Comparison of ENCODE assay signal across 10 cellular contexts in genomic region chr3:152836269-152836668, GRCh38. TPM values are rescaled to one million over a fixed set of nuclear protein-coding genes. Genes with fewer than 3 reads are reported as not detected.
A peak's percentile ranks its signal among the peaks of the same experiment; 100 is the strongest.
DNase-seq lines count a peak whose midpoint lies in the region; ATAC-seq, FAIRE-seq and TF ChIP-seq lines count a peak whose summit lies in the region.
"Had no signal": no experiment of that assay in that cellular context is flagged by ENCODE, and none has a peak within 500 bp of the region (broad histone marks: within the 10 kb centered on the region; RNA-seq: fewer than 3 reads in every experiment).

No MANE protein-coding gene starts in this region.

- H3K27ac ChIP-seq in right lobe of liver (no peak overlapping the region), HepG2 (ENCODE audit: extremely low read length, insufficient read depth, low read length) (no peak overlapping the region), coronary artery (no peak overlapping the region), uterus (peak overlapping the region; percentile 80 to 88)
- no peak overlapping the region for H3K27ac ChIP-seq in naive thymus-derived CD4-positive, alpha-beta T cell (ENCODE audit: low read depth, low read length)

- no peaks in the 10 kb centered on the region for H3K9me3 Mint-ChIP-seq in naive thymus-derived CD4-positive, alpha-beta T cell

- WGBS in right lobe of liver (ENCODE audit: insufficient coverage, low coverage, low lambda C conversion rate, missing lambda C conversion rate): 56% methylated on average over 9 of the region's 14 CpGs
- WGBS in HepG2 (ENCODE audit: low lambda C conversion rate): 14% methylated on average over 12 of the region's 14 CpGs

- POLR2A ChIA-PET in HepG2 (lab: Yijun Ruan, JAX): no interaction called here
- POLR2A ChIA-PET in naive thymus-derived CD4-positive, alpha-beta T cell (lab: Charles Lee): no interaction called here

- H3K27me3 Mint-ChIP-seq in naive thymus-derived CD4-positive, alpha-beta T cell: peaks cover 26 to 58% (median 48%) of the 10 kb centered on the region in 5 donors

- H3K36me3 ChIP-seq in right lobe of liver: no peaks in the 10 kb centered on the region
- no peaks in the 10 kb centered on the region for H3K36me3 ChIP-seq in HepG2 (replicated peaks in 1 of 2; ENCODE audit: control insufficient read depth in 1 of 2, insufficient read depth in 2 of 2, low read length in 2 of 2)
- no peaks in the 10 kb centered on the region for H3K36me3 ChIP-seq in naive thymus-derived CD4-positive, alpha-beta T cell (ENCODE audit: control insufficient read depth in 2 of 3, insufficient read depth in 3 of 3, low read length in 3 of 3)
- H3K36me3 ChIP-seq in uterus: no peaks in the 10 kb centered on the region

- H3K4me1 ChIP-seq in right lobe of liver: peaks cover 0 to 10% (median 0%) of the 10 kb centered on the region in 4 donors
- no peaks in the 10 kb centered on the region for H3K4me1 ChIP-seq in HepG2 (ENCODE audit: insufficient read depth, low read length)
- H3K4me1 ChIP-seq in naive thymus-derived CD4-positive, alpha-beta T cell (ENCODE audit: control insufficient read depth in 2 of 2, insufficient read depth in 2 of 2, low read length in 2 of 2): no peaks in the 10 kb centered on the region
- H3K4me1 ChIP-seq in uterus: no peaks in the 10 kb centered on the region

- TF ChIP-seq POLR2A in right lobe of liver (IDR thresholded peaks at IDR 0.05) (no peak), HepG2 (IDR thresholded peaks at IDR 0.05; ENCODE audit: insufficient read depth in 1 of 2, low read depth in 2 of 2, low read length in 2 of 2) (no peak), uterus (IDR thresholded peaks at IDR 0.05) (no peak)

- TF ChIP-seq CTCF in right lobe of liver (IDR thresholded peaks at IDR 0.05): no peak
- no peak for TF ChIP-seq CTCF in HepG2 (CRISPR knock-in tag; IDR thresholded peaks at IDR 0.05)
- TF ChIP-seq CTCF in coronary artery (IDR thresholded peaks at IDR 0.05): no peak
- no peak for TF ChIP-seq CTCF in uterus (IDR thresholded peaks at IDR 0.05)

- H3K27ac Mint-ChIP-seq in naive thymus-derived CD4-positive, alpha-beta T cell: no peak overlapping the region

- H3K4me3 Mint-ChIP-seq in naive thymus-derived CD4-positive, alpha-beta T cell: peak overlapping the region; percentile 71 to 89 (median 82)

- H3K36me3 Mint-ChIP-seq in naive thymus-derived CD4-positive, alpha-beta T cell: peaks cover 0 to 8% (median 0%) of the 10 kb centered on the region in 5 donors

- in situ Hi-C loops in HepG2 (cut with HindIII; ENCODE audit: extremely low pct_ligation_motif_present, low pct_unique_long_range_greater_than_20kb): no loop called here

- no peak for FAIRE-seq in HepG2 (lab: Jason Lieb, UNC)

- intact Hi-C loops in right lobe of liver (cut with DNase I): no loop called here
- intact Hi-C loops in HepG2 (cut with micrococcal nuclease; ENCODE audit: unreplicated experiment): no loop called here
- intact Hi-C loops in naive thymus-derived CD4-positive, alpha-beta T cell (cut with micrococcal nuclease): no loop called here
- intact Hi-C loops in uterus (cut with DNase I; ENCODE audit: low total_unique reads): no loop called here

- no peak overlapping the region for H3K9ac ChIP-seq in HepG2 (ENCODE audit: insufficient read depth, low read depth, low read length)

- H3K4me3 ChIP-seq in right lobe of liver: peak overlapping the region; percentile 53 to 64 (median 63)
- H3K4me3 ChIP-seq in HepG2 (replicated peaks in 1 of 3; ENCODE audit: insufficient read depth in 1 of 3, low read depth in 2 of 3, low read length in 3 of 3): no peak overlapping the region
- H3K4me3 ChIP-seq in coronary artery: peak overlapping the region; percentile 85
- no peak overlapping the region for H3K4me3 ChIP-seq in naive thymus-derived CD4-positive, alpha-beta T cell (ENCODE audit: low read length)
- peak overlapping the region; percentile 63 to 94 for H3K4me3 ChIP-seq in uterus

- TF ChIP-seq EP300 in HepG2 (IDR thresholded peaks at IDR 0.05; ENCODE audit: low read depth in 2 of 2, low read length in 2 of 2): no peak
- TF ChIP-seq EP300 in HepG2 (CRISPR knock-in tag; IDR thresholded peaks at IDR 0.05; ENCODE audit: borderline replicate concordance): no peak

- no peak for TF ChIP-seq RAD21 in HepG2 (CRISPR knock-in tag; IDR thresholded peaks at IDR 0.05)

- BruUV-seq in HepG2 (replicated peaks; lab: Mats Ljungman, UMichigan): no TSS peak

- H2AFZ ChIP-seq in HepG2 (ENCODE audit: low read length): no peak overlapping the region

- CTCF ChIA-PET in HepG2 (lab: Yijun Ruan, JAX; ENCODE audit: low intra/inter-chr PET ratio, low total read pairs): no interaction called here
- CTCF ChIA-PET in naive thymus-derived CD4-positive, alpha-beta T cell (lab: Charles Lee): no interaction called here

- DNase-seq in right lobe of liver (no peak), HepG2 (ENCODE audit: low spot score) (no peak), coronary artery (ENCODE audit: low spot score) (no peak), uterus (no peak), NCI-H226 (no peak), foreskin melanocyte (no peak)
- no peak for DNase-seq in naive thymus-derived CD4-positive, alpha-beta T cell
- no peak for DNase-seq in activated CD4-positive, alpha-beta T cell treated with anti-CD3 and anti-CD28 coated beads for 4 hours
- DNase-seq: activated CD4-positive, CD25-positive, alpha-beta regulatory T cell; NCI-H2081 treated with DMSO at 0.1 percent for 48 hours had no signal

- no peaks in the 10 kb centered on the region for H3K79me2 ChIP-seq in HepG2 (ENCODE audit: insufficient read depth, low read length)

- peaks cover 6 to 24% (median 16%) of the 10 kb centered on the region in 7 donors for H3K4me1 Mint-ChIP-seq in naive thymus-derived CD4-positive, alpha-beta T cell

- peaks cover 0 to 7% of the 10 kb centered on the region in 2 donors for H3K27me3 ChIP-seq in right lobe of liver
- no peaks in the 10 kb centered on the region for H3K27me3 ChIP-seq in HepG2 (ENCODE audit: control insufficient read depth in 1 of 2, insufficient read depth in 2 of 2, low read length in 2 of 2)
- peaks cover 0 to 3% of the 10 kb centered on the region in 2 donors for H3K27me3 ChIP-seq in naive thymus-derived CD4-positive, alpha-beta T cell (ENCODE audit: control insufficient read depth in 2 of 2, insufficient read depth in 2 of 2, low read length in 2 of 2)
- no peaks in the 10 kb centered on the region for H3K27me3 ChIP-seq in uterus

- H3K9me3 ChIP-seq in right lobe of liver (no peaks in the 10 kb centered on the region), HepG2 (ENCODE audit: low read length) (no peaks in the 10 kb centered on the region), uterus (no peaks in the 10 kb centered on the region)
- H3K9me3 ChIP-seq in naive thymus-derived CD4-positive, alpha-beta T cell (ENCODE audit: control insufficient read depth in 2 of 3, low read length in 3 of 3): no peaks in the 10 kb centered on the region

- H4K20me1 ChIP-seq in HepG2 (ENCODE audit: insufficient read depth, low read length): no peaks in the 10 kb centered on the region

- no peak for ATAC-seq in right lobe of liver
- no peak for ATAC-seq in HepG2
- no peak for ATAC-seq in naive thymus-derived CD4-positive, alpha-beta T cell

- H3K4me2 ChIP-seq in HepG2 (ENCODE audit: low read depth, low read length): no peak overlapping the region

TF ChIP-seq in HepG2, 621 proteins besides CTCF, POLR2A, EP300 and RAD21 (continues in another document):
- TF ChIP-seq ZFP36L1 (CRISPR knock-in tag; IDR thresholded peaks at IDR 0.05) (no peak), ZFP90 (CRISPR knock-in tag; IDR thresholded peaks at IDR 0.05; ENCODE audit: borderline replicate concordance) (no peak), PBX3 (CRISPR knock-in tag; IDR thresholded peaks at IDR 0.05; ENCODE audit: borderline replicate concordance) (no peak), HNRNPK (IDR thresholded peaks at IDR 0.05; ENCODE audit: low read depth, low read length, poor library complexity, severe bottlenecking) (no peak), ZBTB1 (CRISPR knock-in tag; IDR thresholded peaks at IDR 0.05; ENCODE audit: borderline replicate concordance) (no peak)

RNA-seq across cellular contexts. Expression of gene P2RY1, which starts 1.3 kb away (rescaled TPM):
- total RNA-seq in right lobe of liver (1 to 10 TPM in 4 of 6 experiments, under 1 TPM in 2; 0.84 to 1.7 (median 1.3) TPM), HepG2 (2016; rRNA removed; fragmentation: Illumina TruSeq; extraction: Trizol) (not detected in 2 replicates), uterus (10 to 100 TPM in 2 of 4 donors, 1 to 10 TPM in 2; 4.9 to 30.7 (median 13.8) TPM)
- total RNA-seq in HepG2 (2016; cell fraction: cytosol; rRNA removed; fragmentation: Illumina TruSeq; extraction: Trizol; ENCODE audit: low read depth): not detected in 2 replicates
- not detected in 2 replicates for total RNA-seq in HepG2 (2016; cell fraction: insoluble cytoplasmic fraction; rRNA removed; fragmentation: Illumina TruSeq; extraction: Trizol)
- not detected in 2 replicates for total RNA-seq in HepG2 (2016; cell fraction: membrane; rRNA removed; fragmentation: Illumina TruSeq; extraction: Trizol)
- total RNA-seq in HepG2 (2016; cell fraction: nucleus; rRNA removed; fragmentation: Illumina TruSeq; extraction: Trizol): not detected in 2 replicates
- polyA plus RNA-seq in HepG2 (2011; rRNA removed): not detected in 2 replicates
- polyA plus RNA-seq in HepG2 (2011; cell fraction: cytosol; rRNA removed): not detected in 2 replicates
- polyA plus RNA-seq in HepG2 (2011; cell fraction: nucleus; rRNA removed): not detected in 2 replicates
- polyA plus RNA-seq in HepG2 (2012): not detected in 2 replicates
- not detected in 2 replicates for polyA plus RNA-seq in HepG2 (2016; cell fraction: cytosol; fragmentation: Illumina TruSeq; extraction: Trizol; ENCODE audit: low read depth)
- polyA plus RNA-seq in HepG2 (2016; cell fraction: insoluble cytoplasmic fraction; fragmentation: Illumina TruSeq; extraction: Trizol; ENCODE audit: low read depth): not detected in 2 replicates
- polyA plus RNA-seq in HepG2 (2016; cell fraction: membrane; fragmentation: Illumina TruSeq; extraction: Trizol; ENCODE audit: low read depth): not detected in 2 replicates
- polyA plus RNA-seq in HepG2 (2016; cell fraction: nucleus; fragmentation: Illumina TruSeq; extraction: Trizol; ENCODE audit: insufficient read depth, low read depth): not detected in 2 replicates
- polyA minus RNA-seq in HepG2 (2011; rRNA and poly(A)+ RNA removed; ENCODE audit: low replicate concordance): 0.05 TPM in 1 of 2 replicates, not detected in the other
- polyA minus RNA-seq in HepG2 (2011; cell fraction: cytosol; rRNA and poly(A)+ RNA removed): not detected in 2 replicates
- polyA minus RNA-seq in HepG2 (2011; cell fraction: nucleus; rRNA and poly(A)+ RNA removed): not detected in 2 replicates
- total RNA-seq in naive thymus-derived CD4-positive, alpha-beta T cell: 1 to 10 TPM in 1 of 5 experiments, under 1 TPM in 4; 0.08 to 1.2 (median 0.29) TPM
- polyA plus RNA-seq in naive thymus-derived CD4-positive, alpha-beta T cell: under 1 TPM in 1 of 2 donors, not detected in 1; 0.05 TPM

Comparison
In these comparisons a context has a peak if more than half of its experiments do, and no peak if none do; other contexts are left out.
1. H3K4me3 ChIP-seq: peak in right lobe of liver (3 of 3), coronary artery (single experiment) and uterus (2 of 2); none in HepG2 (0 of 3) and naive thymus-derived CD4-positive, alpha-beta T cell (single experiment).
2. H3K27ac ChIP-seq: peak in uterus (2 of 2); none in right lobe of liver (0 of 3), HepG2 (single experiment), coronary artery (0 of 2) and naive thymus-derived CD4-positive, alpha-beta T cell (single experiment).